10 cellular contexts compared by ENCODE assay signal in genomic region chr7:55515569-55516279, GRCh38. TPM values are rescaled to one million over a fixed set of nuclear protein-coding genes. Genes with fewer than 3 reads are reported as not detected.
DNase-seq lines count a peak whose midpoint lies in the region; ATAC-seq and TF ChIP-seq lines count a peak whose summit lies in the region.
"Had no signal": no experiment of that assay in that cellular context is flagged by ENCODE, and none has a peak within 500 bp of the region (broad histone marks: within the 10 kb centered on the region; RNA-seq: fewer than 3 reads in every experiment).

No MANE protein-coding gene starts in this region.

- H3K36me3 Mint-ChIP-seq in CD8-positive, alpha-beta memory T cell: peaks cover 4 to 83% (median 15%) of the 10 kb centered on the region in 3 donors

- POLR2A ChIA-PET in CD8-positive, alpha-beta memory T cell (lab: Charles Lee): no interaction called here

- no peak for DNase-seq in CD8-positive, alpha-beta memory T cell
- peak; percentile 12 for DNase-seq in fibroblast of pulmonary artery (ENCODE audit: low read depth)
- DNase-seq in H7: no peak
- no peak for DNase-seq in NCI-H774 (lab: John Stamatoyannopoulos, UW)
- no peak for DNase-seq in stimulated activated CD4-positive, alpha-beta T cell treated with anti-CD3 and anti-CD28 coated beads, Interleukin-4, amount 100 ng/mL, for 1 hour
- DNase-seq in posterior cingulate gyrus: no peak
- DNase-seq: activated naive CD8-positive, alpha-beta T cell treated with anti-CD3 and anti-CD28 coated beads, Interleukin-2, amount 10 ng/mL, durations not matched to agents 7 days and 5 days; NCI-H2081 treated with DMSO at 0.1 percent for 48 hours had no signal

- no peaks in the 10 kb centered on the region for H3K27me3 ChIP-seq in CD8-positive, alpha-beta memory T cell (ENCODE audit: insufficient read depth, low read length, poor library complexity, severe bottlenecking)
- no peaks in the 10 kb centered on the region for H3K27me3 ChIP-seq in H7 (ENCODE audit: control insufficient read depth, insufficient read depth, low read length)

- no peaks in the 10 kb centered on the region for H3K9me3 Mint-ChIP-seq in CD8-positive, alpha-beta memory T cell
- H3K9me3 Mint-ChIP-seq: activated naive CD8-positive, alpha-beta T cell treated with anti-CD3 and anti-CD28 coated beads, Interleukin-2, amount 10 ng/mL, durations not matched to agents 7 days and 5 days had no signal

- peak overlapping the region in 6 of 7 donors; percentile 21 to 87 (median 38) for H3K4me3 Mint-ChIP-seq in CD8-positive, alpha-beta memory T cell
- H3K4me3 Mint-ChIP-seq: activated naive CD8-positive, alpha-beta T cell treated with anti-CD3 and anti-CD28 coated beads, Interleukin-2, amount 10 ng/mL, durations not matched to agents 7 days and 5 days had no signal

- TF ChIP-seq POLR2A in GM19099 (IDR thresholded peaks at IDR 0.05; ENCODE audit: extremely low read depth, insufficient read length, low read depth): peak; percentile 5

- intact Hi-C loops in posterior cingulate gyrus (cut with DNase I): no loop called here

- no peaks in the 10 kb centered on the region for H3K9me3 ChIP-seq in CD8-positive, alpha-beta memory T cell (ENCODE audit: low read length)

- no peak for TF ChIP-seq CTCF in fibroblast of pulmonary artery (IDR thresholded peaks at IDR 0.05; ENCODE audit: low read length, missing control alignments)

- H3K4me1 ChIP-seq in CD8-positive, alpha-beta memory T cell (ENCODE audit: insufficient read depth, low read length): peaks cover 5% of the 10 kb centered on the region

- H3K27ac Mint-ChIP-seq in CD8-positive, alpha-beta memory T cell: peak overlapping the region in 7 of 8 donors; percentile 1 to 83 (median 59)
- H3K27ac Mint-ChIP-seq: activated naive CD8-positive, alpha-beta T cell treated with anti-CD3 and anti-CD28 coated beads, Interleukin-2, amount 10 ng/mL, durations not matched to agents 7 days and 5 days had no signal

- H3K4me1 Mint-ChIP-seq in CD8-positive, alpha-beta memory T cell: peaks cover 50 to 88% (median 85%) of the 10 kb centered on the region in 3 donors

- peak; percentile 44 for ATAC-seq in HG03342 (IDR thresholded peaks at IDR 0.05; ENCODE audit: unreplicated experiment)

- CTCF ChIA-PET in CD8-positive, alpha-beta memory T cell (lab: Charles Lee): interaction anchor here (1.2 to 2.2 kb wide), 3 partner anchors 18 to 78 kb away, joined by 3 to 7 read pairs (median 7); no protein-coding TSS in a partner anchor

- no peak overlapping the region for H3K27ac ChIP-seq in CD8-positive, alpha-beta memory T cell (ENCODE audit: low read depth, low read length)

- peaks cover 20% of the 10 kb centered on the region for H3K36me3 ChIP-seq in CD8-positive, alpha-beta memory T cell (ENCODE audit: insufficient read depth, low read length)
- peaks cover 7% of the 10 kb centered on the region for H3K36me3 ChIP-seq in H7 (replicated peaks; ENCODE audit: control insufficient read depth, insufficient read depth, low read length)

- no peak overlapping the region for H3K4me3 ChIP-seq in CD8-positive, alpha-beta memory T cell (ENCODE audit: low read length)
- no peak overlapping the region for H3K4me3 ChIP-seq in fibroblast of pulmonary artery (replicated peaks; ENCODE audit: low read depth, low read length)
- H3K4me3 ChIP-seq in H7 (ENCODE audit: insufficient read depth, low read depth, low read length): no peak overlapping the region

- H3K27me3 Mint-ChIP-seq in CD8-positive, alpha-beta memory T cell: peaks cover 0 to 1% of the 10 kb centered on the region in 2 donors
- H3K27me3 Mint-ChIP-seq: activated naive CD8-positive, alpha-beta T cell treated with anti-CD3 and anti-CD28 coated beads, Interleukin-2, amount 10 ng/mL, durations not matched to agents 7 days and 5 days had no signal

RNA-seq across cellular contexts. Expression of gene VOPP1, which starts 56.6 kb away (rescaled TPM):
- 10 to 100 TPM; 65.6 to 67.3 TPM for total RNA-seq in CD8-positive, alpha-beta memory T cell
- 34.8 TPM for polyA plus RNA-seq in CD8-positive, alpha-beta memory T cell
- 87.1 and 103 TPM in 2 replicates for total RNA-seq in H7 (2014; rRNA removed; shearing (Covaris generic))
